Comparison of ENCODE assay signal across 25 cellular contexts in genomic region chr10:100618091-100618615, GRCh38.
"Had no signal": no experiment of that assay in that cellular context is flagged by ENCODE, and none has a peak within 500 bp of the region (broad histone marks: within the 10 kb centered on the region; RNA-seq: fewer than 3 reads in every experiment).

No MANE protein-coding gene starts in this region.

- H3K9me3 Mint-ChIP-seq: natural killer cell treated with Interleukin-12 subunit alpha and Interleukin-12 subunit beta and Interleukin-15 and Interleukin-18, amount 100 ng/mL, for 72 hours; nephron progenitor cell; neural crest cell; stimulated activated memory B cell treated with anti-CD40 and anti-IgM and Interleukin-4, amounts not matched to agents 10 μg/mL and 1 μg/mL and 100 μg/mL, for 72 hours; stimulated activated naive CD8-positive, alpha-beta T cell treated with anti-CD3 and anti-CD28 coated beads, Interleukin-15, amount 100 ng/mL, for 72 hours; type B pancreatic cell had no signal

- DNase-seq: naive thymus-derived CD8-positive, alpha-beta T cell; nephron progenitor cell; pancreas; right cardiac atrium; right lobe of liver; sigmoid colon; small intestine; stimulated activated CD4-positive, alpha-beta T cell treated with anti-CD3 and anti-CD28 coated beads, Interleukin-12 subunit alpha, Interleukin-12 subunit beta, amount 100 ng/mL, for 4 hours; stimulated activated CD4-positive, alpha-beta T cell treated with anti-CD3 and anti-CD28 coated beads, Interleukin-1b, Interleukin-23, amount 100 ng/mL, for 48 hours; stimulated activated CD4-positive, alpha-beta T cell treated with anti-CD3 and anti-CD28 coated beads, Interleukin-4, amount 100 ng/mL, for 1 hour; stimulated activated CD4-positive, alpha-beta T cell treated with anti-CD3 and anti-CD28 coated beads, Interleukin-4, amount 100 ng/mL, for 4 hours; stimulated activated CD8-positive, alpha-beta memory T cell treated with anti-CD3 and anti-CD28 coated beads, Interleukin-4, amount 100 ng/mL, for 48 hours; stimulated activated naive CD4-positive, alpha-beta T cell; stimulated activated naive CD8-positive, alpha-beta T cell treated with anti-CD3 and anti-CD28 coated beads, Interleukin-15, amount 100 ng/mL, for 72 hours; stimulated activated naive CD8-positive, alpha-beta T cell treated with anti-CD3 and anti-CD28 coated beads, Interleukin-15, Interleukin-2, amounts not matched to agents 100 U/mL and 50 U/mL, for 24 hours; substantia nigra; testis; tibial artery; transverse colon; upper lobe of right lung; uterus had no signal

- H3K4me1 Mint-ChIP-seq: neural crest cell; stimulated activated memory B cell treated with anti-CD40 and anti-IgM and Interleukin-4, amounts not matched to agents 10 μg/mL and 1 μg/mL and 100 μg/mL, for 72 hours; stimulated activated naive CD8-positive, alpha-beta T cell treated with anti-CD3 and anti-CD28 coated beads, Interleukin-15, amount 100 ng/mL, for 72 hours had no signal

- H3K27ac Mint-ChIP-seq: natural killer cell treated with Interleukin-12 subunit alpha and Interleukin-12 subunit beta and Interleukin-15 and Interleukin-18, amount 100 ng/mL, for 72 hours; stimulated activated memory B cell treated with anti-CD40 and anti-IgM and Interleukin-4, amounts not matched to agents 10 μg/mL and 1 μg/mL and 100 μg/mL, for 72 hours; stimulated activated naive CD8-positive, alpha-beta T cell treated with anti-CD3 and anti-CD28 coated beads, Interleukin-15, amount 100 ng/mL, for 72 hours; type B pancreatic cell had no signal

- H3K4me3 Mint-ChIP-seq: naive thymus-derived CD8-positive, alpha-beta T cell; natural killer cell treated with Interleukin-12 subunit alpha and Interleukin-12 subunit beta and Interleukin-15 and Interleukin-18, amount 100 ng/mL, for 72 hours; nephron progenitor cell; neural crest cell; stimulated activated memory B cell treated with anti-CD40 and anti-IgM and Interleukin-4, amounts not matched to agents 10 μg/mL and 1 μg/mL and 100 μg/mL, for 72 hours; stimulated activated naive CD8-positive, alpha-beta T cell treated with anti-CD3 and anti-CD28 coated beads, Interleukin-15, amount 100 ng/mL, for 72 hours; type B pancreatic cell had no signal

- ATAC-seq: naive thymus-derived CD8-positive, alpha-beta T cell; natural killer cell treated with Interleukin-12 subunit alpha and Interleukin-12 subunit beta and Interleukin-15 and Interleukin-18, amount 100 ng/mL, for 72 hours; pancreas; right cardiac atrium; right lobe of liver; stimulated activated memory B cell treated with anti-CD40 and anti-IgM and Interleukin-4, amounts not matched to agents 10 μg/mL and 1 μg/mL and 100 μg/mL, for 72 hours; stimulated activated naive CD8-positive, alpha-beta T cell treated with anti-CD3 and anti-CD28 coated beads, Interleukin-15, amount 100 ng/mL, for 72 hours; stimulated activated naive CD8-positive, alpha-beta T cell treated with anti-CD3 and anti-CD28 coated beads, Interleukin-15, Interleukin-2, amounts not matched to agents 100 U/mL and 50 U/mL, for 24 hours; upper lobe of right lung had no signal

- H3K36me3 Mint-ChIP-seq: naive thymus-derived CD8-positive, alpha-beta T cell; natural killer cell treated with Interleukin-12 subunit alpha and Interleukin-12 subunit beta and Interleukin-15 and Interleukin-18, amount 100 ng/mL, for 72 hours; stimulated activated memory B cell treated with anti-CD40 and anti-IgM and Interleukin-4, amounts not matched to agents 10 μg/mL and 1 μg/mL and 100 μg/mL, for 72 hours; type B pancreatic cell had no signal
